Comparison of ENCODE assay signal across 8 cellular contexts in the genomic region with DNA sequence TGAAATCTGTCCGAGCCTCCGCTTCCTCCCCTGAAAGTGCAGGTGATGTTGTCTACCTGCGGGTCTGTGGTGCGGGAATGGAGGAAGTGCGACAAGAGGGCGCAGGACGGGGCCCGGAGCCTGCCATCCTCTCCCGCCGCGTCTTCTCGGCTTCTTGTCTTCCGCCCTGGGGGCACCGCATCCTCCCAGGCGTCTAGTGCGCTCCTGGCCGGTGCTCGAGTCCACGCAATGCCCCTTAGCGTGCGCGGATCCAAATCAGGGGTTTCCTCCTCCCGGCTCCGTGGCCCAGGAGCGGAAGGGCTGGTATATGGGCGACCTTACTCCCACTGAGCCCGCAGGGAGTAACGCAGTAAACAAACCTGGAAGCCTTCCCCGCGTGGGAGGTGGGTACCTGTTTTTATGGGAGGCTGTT. TPM values are rescaled to one million over a fixed set of nuclear protein-coding genes. Genes with fewer than 3 reads are reported as not detected.
A peak's percentile ranks its signal among the peaks of the same experiment; 100 is the strongest.
DNase-seq lines count a peak whose midpoint lies in the region; ATAC-seq, FAIRE-seq and TF ChIP-seq lines count a peak whose summit lies in the region.

No MANE protein-coding gene starts in this region.

- no peak overlapping the region for H3K4ac ChIP-seq in H1 (replicated peaks; ENCODE audit: insufficient read length, low read depth, low read length)

- TF ChIP-seq EP300 in H1 (IDR thresholded peaks at IDR 0.05; ENCODE audit: borderline replicate concordance in 1 of 2, low read depth in 2 of 2, low read length in 2 of 2) = no peak

- no peak for TF ChIP-seq RAD21 in H1 (IDR thresholded peaks at IDR 0.05 in 1 of 2, conservative IDR thresholded peaks at IDR 0.05 in 1 of 2; ENCODE audit: low read depth in 2 of 2, low read length in 2 of 2)

- no peak overlapping the region; the same call in 1 of the 2 replicates for H4K8ac ChIP-seq in H1 (ENCODE audit: extremely low read depth, insufficient read depth, low read length)

- no peak overlapping the region for H3K23ac ChIP-seq in H1 (ENCODE audit: insufficient read length)

- no peak overlapping the region for H3K14ac ChIP-seq in H1 (ENCODE audit: insufficient read length)

- peak overlapping the region; percentile 47 for H3K56ac ChIP-seq in H1 (replicated peaks; ENCODE audit: insufficient read length, low read depth, low read length)

- 3% methylated on average over 20 of the region's 30 CpGs; no CpG with 5 or more reads in 1 of the 2 experiments for WGBS in H1 (ENCODE audit: extremely low coverage in 1 of 2, insufficient coverage in 1 of 2, insufficient read length in 1 of 2, insufficient replicate concordance in 2 of 2, low coverage in 1 of 2, low lambda C conversion rate in 2 of 2, missing lambda C conversion rate in 1 of 2), 2 experiments

- CTCF ChIA-PET in H1 (lab: Charles Lee; ENCODE audit: partially characterized antibody) = no interaction called here

- H3K79me1 ChIP-seq in H1 (ENCODE audit: low read depth, low read length) = no peaks in the 10 kb centered on the region

- H2BK120ac ChIP-seq in H1 (replicated peaks; ENCODE audit: low read depth, low read length) = no peak overlapping the region

- peak overlapping the region; percentile 50 for H4K5ac ChIP-seq in H1 (ENCODE audit: insufficient read length, low read depth, low read length)

- H2BK12ac ChIP-seq in H1 (ENCODE audit: low read depth, low read length) = no peak overlapping the region

- POLR2A ChIA-PET in H1 (lab: Charles Lee; ENCODE audit: partially characterized antibody) = no interaction called here

- peak; percentile 47 for DNase-seq in NCI-H748 (lab: John Stamatoyannopoulos, UW; ENCODE audit: unreplicated experiment)
- DNase-seq in NCI-H748 treated with DMSO at 0.1 percent for 48 hours (lab: John Stamatoyannopoulos, UW) = no peak
- peak; percentile 26 to 38 for DNase-seq in activated CD4-positive, alpha-beta T cell treated with anti-CD3 and anti-CD28 coated beads for 4 hours
- DNase-seq in H1 (ENCODE audit: low read depth in 1 of 2, low spot score in 2 of 2) = no peak
- peak; percentile 11 for DNase-seq in myocyte (ENCODE audit: low read depth)
- DNase-seq in thoracic aorta (ENCODE audit: low spot score) = no peak
- no peak for DNase-seq in NCI-H1092 (lab: John Stamatoyannopoulos, UW)

- TF ChIP-seq POLR2A in H1 (IDR thresholded peaks at IDR 0.05; ENCODE audit: control extremely low read depth in 1 of 2, low read depth in 2 of 2, low read length in 2 of 2) = no peak

- H3K4me1 ChIP-seq in H1 (replicated peaks in 1 of 4; ENCODE audit: control insufficient read depth in 3 of 4, insufficient read depth in 4 of 4, low read length in 3 of 4) (peaks cover 0 to 3% (median under 1%) of the 10 kb centered on the region in 4 experiments; a peak in 3 of 7 replicates), thoracic aorta (ENCODE audit: control insufficient read depth in 1 of 2, low read depth in 2 of 2) (peaks cover 4 to 13% of the 10 kb centered on the region in 2 donors)

- peak overlapping the region; percentile 60; the same call in 1 of the 2 replicates for H3K18ac ChIP-seq in H1 (ENCODE audit: extremely low read depth, low read length)

- H3K27me3 ChIP-seq in H1 (replicated peaks in 1 of 4; ENCODE audit: control insufficient read depth in 3 of 4, extremely low read depth in 1 of 4, insufficient read depth in 3 of 4, low read length in 3 of 4) = peaks cover 0 to 9% (median 3%) of the 10 kb centered on the region in 4 experiments; a peak in 2 of 7 replicates
- no peaks in the 10 kb centered on the region for H3K27me3 ChIP-seq in thoracic aorta (replicated peaks; ENCODE audit: insufficient read depth)

- no peak overlapping the region for H2BK20ac ChIP-seq in H1 (ENCODE audit: low read length)

- FAIRE-seq in H1 (lab: Jason Lieb, UNC) = no peak

- H2BK15ac ChIP-seq in H1 (ENCODE audit: low read length) = no peak overlapping the region

- peak overlapping the region; percentile 49; the same call in 1 of the 2 replicates for H2BK5ac ChIP-seq in H1 (ENCODE audit: low read depth, low read length)

- H3K36me3 ChIP-seq in H1 (ENCODE audit: control insufficient read depth in 2 of 4, insufficient read depth in 4 of 4, low read length in 3 of 4) (no peaks in the 10 kb centered on the region), thoracic aorta (no peaks in the 10 kb centered on the region)

- H3K79me2 ChIP-seq in H1 (ENCODE audit: control insufficient read depth in 1 of 2, insufficient read depth in 2 of 2, low read length in 2 of 2) = peaks cover 0 to 5% of the 10 kb centered on the region in 2 experiments; a peak in 1 of 4 replicates

- no peak overlapping the region for H2AK5ac ChIP-seq in H1 (ENCODE audit: low read depth, low read length)

- peaks cover 0 to 5% of the 10 kb centered on the region in 2 experiments; a peak in 1 of 4 replicates for H3K9me3 ChIP-seq in H1 (ENCODE audit: insufficient read depth in 2 of 2, low read depth in 1 of 2, low read length in 1 of 2)
- no peaks in the 10 kb centered on the region for H3K9me3 ChIP-seq in thoracic aorta

- TF ChIP-seq CTCF in H1 (IDR thresholded peaks at IDR 0.05; ENCODE audit: control extremely low read depth in 1 of 3, insufficient read depth in 1 of 3, low read depth in 1 of 3, low read length in 3 of 3) (no peak), thoracic aorta (IDR thresholded peaks at IDR 0.05) (no peak)

- no peaks in the 10 kb centered on the region; the same call in 1 of the 2 replicates for H3K23me2 ChIP-seq in H1 (ENCODE audit: low read depth, low read length)

- H2AFZ ChIP-seq in H1 (ENCODE audit: low read length) = peak overlapping the region; percentile 76; the same call in 1 of the 2 replicates

- no peaks in the 10 kb centered on the region for H4K20me1 ChIP-seq in H1 (replicated peaks in 1 of 2; ENCODE audit: control insufficient read depth in 1 of 2, insufficient read depth in 2 of 2, low read length in 2 of 2)

- H3K4me3 ChIP-seq in H1 (ENCODE audit: extremely low read depth in 1 of 4, insufficient read depth in 2 of 4, low read depth in 3 of 4, low read length in 4 of 4) (peak overlapping the region; percentile 61 to 85 (median 76)), thoracic aorta (peak overlapping the region; percentile 81)

- peak overlapping the region; percentile 69 to 78 for H3K4me2 ChIP-seq in H1 (ENCODE audit: insufficient read depth in 1 of 2, low read depth in 2 of 2, low read length in 2 of 2)

- H4K91ac ChIP-seq in H1 (replicated peaks; ENCODE audit: insufficient read length, low read length) = no peak overlapping the region

- no peak overlapping the region for H3K27ac ChIP-seq in H1 (ENCODE audit: low read depth, low read length)
- H3K27ac ChIP-seq in thoracic aorta = peak overlapping the region; percentile 65 to 70

- peak overlapping the region; percentile 51 to 65 (median 60); a peak in 6 of 7 replicates for H3K9ac ChIP-seq in H1 (replicated peaks in 1 of 4; ENCODE audit: extremely low read depth in 1 of 4, low read depth in 3 of 4, low read length in 3 of 4)

- ATAC-seq in HG03460 (IDR thresholded peaks at IDR 0.05; ENCODE audit: unreplicated experiment) = peak; percentile 15
- no peak for ATAC-seq in thoracic aorta (ENCODE audit: insufficient number of reproducible peaks, low FRiP score, low read depth)

TF ChIP-seq in H1, 55 proteins besides CTCF, POLR2A, EP300 and RAD21:
- TF ChIP-seq SIN3A (conservative IDR thresholded peaks at IDR 0.05 in 1 of 2, IDR thresholded peaks at IDR 0.05 in 1 of 2; ENCODE audit: low read depth in 1 of 2, low read length in 2 of 2) (no peak), BACH1 (IDR thresholded peaks at IDR 0.05; ENCODE audit: low read length) (no peak), TBP (IDR thresholded peaks at IDR 0.05; ENCODE audit: low read depth, low read length) (0 out of 2 replicates have a peak, but pooled peaks have one; percentile 9), POU5F1 (IDR thresholded peaks at IDR 0.05; ENCODE audit: low read depth, low read length) (no peak), RBBP5 (IDR thresholded peaks at IDR 0.05; ENCODE audit: borderline replicate concordance, low read depth, low read length) (peak; percentile 15; the same call in 1 of the 2 replicates), SAP30 (IDR thresholded peaks at IDR 0.05; ENCODE audit: insufficient read depth, insufficient replicate concordance, low read length) (peak; percentile 6), KDM4A (IDR thresholded peaks at IDR 0.05; ENCODE audit: low read depth, low read length, severe bottlenecking) (peak; percentile 54)

RNA-seq across cellular contexts. Expression of a gene that starts 0.4 kb away (rescaled TPM):
- total RNA-seq in H1 (2021; fragmentation: NEBNext Ultra II Directional; extraction: Animal tissue kit (Norgen Biotek cat#: 25700)) = 30.1 and 31.2 TPM in 2 replicates
- 10.4 and 19.6 TPM in 2 replicates for polyA plus RNA-seq in H1 (2011; rRNA removed)
- 21.6 TPM for polyA plus RNA-seq in H1 (2011; cell fraction: cytosol; rRNA removed)
- 108 TPM for polyA plus RNA-seq in H1 (2011; cell fraction: nucleus; rRNA removed)
- 21.3 to 26.3 TPM (median 24.8 TPM) in 4 replicates for polyA plus RNA-seq in H1 (2012, experiment 1 of 2)
- 6.0 TPM for polyA plus RNA-seq in H1 (2012, experiment 2 of 2)
- polyA plus RNA-seq in H1 (2013, experiment 1 of 2) = 13.5 TPM
- 11.4 TPM for polyA plus RNA-seq in H1 (2013, experiment 2 of 2)
- polyA minus RNA-seq in H1 (2011; rRNA and poly(A)+ RNA removed) = 25.3 and 28.1 TPM in 2 replicates
- polyA minus RNA-seq in H1 (2011; cell fraction: cytosol; rRNA and poly(A)+ RNA removed) = 23.9 TPM
- 55.0 TPM for polyA minus RNA-seq in H1 (2011; cell fraction: nucleus; rRNA and poly(A)+ RNA removed)
- total RNA-seq in myocyte = 3.9 and 4.0 TPM in 2 replicates
- 11.7 TPM for polyA plus RNA-seq in myocyte (2012)
- total RNA-seq in thoracic aorta = 10 to 100 TPM; 25.0 to 59.9 TPM

RNA-seq across cellular contexts. Expression of a gene that starts 7.1 kb away (rescaled TPM):
- 23.2 and 23.6 TPM in 2 replicates for total RNA-seq in H1 (2021; fragmentation: NEBNext Ultra II Directional; extraction: Animal tissue kit (Norgen Biotek cat#: 25700))
- 18.7 and 21.9 TPM in 2 replicates for polyA plus RNA-seq in H1 (2011; rRNA removed)
- 16.2 TPM for polyA plus RNA-seq in H1 (2011; cell fraction: cytosol; rRNA removed)
- polyA plus RNA-seq in H1 (2011; cell fraction: nucleus; rRNA removed) = 20.7 TPM
- 17.3 to 20.0 TPM (median 18.3 TPM) in 4 replicates for polyA plus RNA-seq in H1 (2012, experiment 1 of 2)
- polyA plus RNA-seq in H1 (2012, experiment 2 of 2) = 3.3 TPM
- polyA plus RNA-seq in H1 (2013, experiment 1 of 2) = 12.2 TPM
- 12.4 TPM for polyA plus RNA-seq in H1 (2013, experiment 2 of 2)
- 25.8 and 26.2 TPM in 2 replicates for polyA minus RNA-seq in H1 (2011; rRNA and poly(A)+ RNA removed)
- 11.4 TPM for polyA minus RNA-seq in H1 (2011; cell fraction: cytosol; rRNA and poly(A)+ RNA removed)
- 24.8 TPM for polyA minus RNA-seq in H1 (2011; cell fraction: nucleus; rRNA and poly(A)+ RNA removed)
- total RNA-seq in myocyte (12.6 and 13.8 TPM in 2 replicates), thoracic aorta (10 to 100 TPM; 10.6 to 20.6 TPM)
- polyA plus RNA-seq in myocyte (2012) = 19.9 TPM

Comparison
In these comparisons a context has a peak if more than half of its experiments do, and no peak if none do; other contexts are left out.
1. DNase-seq: peak in NCI-H748 (single experiment), activated CD4-positive, alpha-beta T cell treated with anti-CD3 and anti-CD28 coated beads for 4 hours (2 of 2) and myocyte (single experiment); none in NCI-H748 treated with DMSO at 0.1 percent for 48 hours (single experiment), H1 (0 of 2), thoracic aorta (single experiment) and NCI-H1092 (single experiment).